8 cellular contexts compared by ENCODE assay signal in the genomic region with DNA sequence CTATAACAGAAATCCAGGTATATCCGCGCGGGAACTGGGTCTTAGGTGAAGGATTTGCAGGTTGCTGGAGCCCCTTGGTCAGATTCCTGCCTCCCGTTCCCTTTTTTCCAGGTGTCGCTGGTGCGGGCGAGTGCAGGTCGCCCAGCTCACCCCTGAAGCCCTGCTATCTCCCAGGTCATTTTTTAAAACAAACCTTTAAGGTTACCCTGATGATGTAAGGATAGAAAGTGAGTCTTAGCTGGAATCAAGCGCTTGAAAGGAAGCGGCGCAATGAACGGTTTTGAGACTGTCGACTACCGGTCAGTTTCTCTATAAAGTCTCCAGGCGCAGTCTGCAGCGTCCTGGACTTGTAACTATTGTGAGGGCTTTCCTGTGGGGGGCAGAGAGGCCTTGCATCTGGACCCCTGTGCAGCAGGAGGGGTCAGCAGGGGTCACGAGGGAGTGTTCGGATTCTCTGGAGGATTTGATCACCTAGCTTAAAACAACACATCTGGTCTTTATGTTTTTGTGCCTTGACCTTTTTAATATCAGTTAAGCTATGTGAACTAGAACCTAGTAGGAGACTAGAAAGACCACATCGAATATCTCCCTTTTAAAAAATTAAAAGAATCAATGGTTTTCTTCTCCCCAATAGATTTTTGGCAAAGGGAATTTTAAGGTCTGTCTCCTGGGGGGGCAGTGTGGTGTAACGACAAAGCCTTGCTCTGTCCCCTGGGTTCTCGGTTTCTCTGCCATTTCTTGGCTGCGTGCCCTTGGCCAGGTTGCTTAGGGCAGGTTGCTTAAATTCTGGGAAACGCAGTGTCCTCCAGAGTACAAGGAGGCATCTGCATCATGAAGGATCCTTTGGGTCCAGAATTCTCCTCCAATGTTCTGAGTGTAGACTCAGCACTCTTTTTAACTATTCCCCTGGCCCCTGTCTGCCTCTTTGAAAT. TPM values are rescaled to one million over a fixed set of nuclear protein-coding genes. Genes with fewer than 3 reads are reported as not detected.
DNase-seq lines count a peak whose midpoint lies in the region; ATAC-seq and TF ChIP-seq lines count a peak whose summit lies in the region.

No MANE protein-coding gene starts in this region.

- H3K27ac Mint-ChIP-seq in activated T-helper 2 cell treated with anti-CD3 and anti-CD28 coated beads, Interferon-gamma antibody, Interleukin-2, Interleukin-4, amounts not matched to agents 10 μg/mL and 5 μg/mL and 100 μg/mL, durations not matched to agents 14 hours and 24 hours and 36 hours, result no peak overlapping the region

- peak overlapping the region; percentile 82 for H2AFZ ChIP-seq in smooth muscle cell (ENCODE audit: low read depth)

- no peaks in the 10 kb centered on the region for H3K36me3 Mint-ChIP-seq in activated T-helper 2 cell treated with anti-CD3 and anti-CD28 coated beads, Interferon-gamma antibody, Interleukin-2, Interleukin-4, amounts not matched to agents 10 μg/mL and 5 μg/mL and 100 μg/mL, durations not matched to agents 14 hours and 24 hours and 36 hours (ENCODE audit: low read depth)

- peaks cover 5% of the 10 kb centered on the region for H3F3A ChIP-seq in smooth muscle cell (ENCODE audit: low read depth)

- peaks cover 65% of the 10 kb centered on the region for H3K27me3 Mint-ChIP-seq in activated T-helper 2 cell treated with anti-CD3 and anti-CD28 coated beads, Interferon-gamma antibody, Interleukin-2, Interleukin-4, amounts not matched to agents 10 μg/mL and 5 μg/mL and 100 μg/mL, durations not matched to agents 14 hours and 24 hours and 36 hours (ENCODE audit: low read depth)

- ATAC-seq in Right ventricle myocardium superior (ENCODE audit: poor library complexity) (peak; percentile 37), HG03432 (IDR thresholded peaks at IDR 0.05; ENCODE audit: unreplicated experiment) (no peak)

- H3K79me2 ChIP-seq in smooth muscle cell (ENCODE audit: low read depth), result no peaks in the 10 kb centered on the region

- H3K4me1 ChIP-seq in iPS-18a (ENCODE audit: control insufficient read depth, low read depth, low read length), result peaks cover 16% of the 10 kb centered on the region
- H3K4me1 ChIP-seq in smooth muscle cell (ENCODE audit: low read depth), result peaks cover 20% of the 10 kb centered on the region

- WGBS in smooth muscle cell (ENCODE audit: low lambda C conversion rate), result 13% methylated on average over 23 of the region's 23 CpGs

- peaks cover 59% of the 10 kb centered on the region for H3K27me3 ChIP-seq in iPS-18a (ENCODE audit: control insufficient read depth, insufficient read depth, low read length)
- H3K27me3 ChIP-seq in smooth muscle cell (ENCODE audit: low read depth), result peaks cover 27% of the 10 kb centered on the region

- no peaks in the 10 kb centered on the region for H4K20me1 ChIP-seq in smooth muscle cell (ENCODE audit: low read depth)

- H3K9ac ChIP-seq in iPS-18a (ENCODE audit: low read length) (peak overlapping the region; percentile 77), smooth muscle cell (ENCODE audit: low read depth) (no peak overlapping the region)

- no peak for TF ChIP-seq CTCF in smooth muscle cell (IDR thresholded peaks at IDR 0.05; ENCODE audit: borderline replicate concordance, insufficient read depth, poor library complexity, severe bottlenecking)

- intact Hi-C loops in Right ventricle myocardium superior (cut with DNase I), result no loop called here
- intact Hi-C loops in cardiac septum (cut with DNase I), result no loop called here
- intact Hi-C loops in activated T-helper 2 cell treated with anti-CD3 and anti-CD28 coated beads, Interferon-gamma antibody, Interleukin-2, Interleukin-4, amounts not matched to agents 10 μg/mL and 5 μg/mL and 100 μg/mL, durations not matched to agents 14 hours and 24 hours and 36 hours (cut with micrococcal nuclease), result loop anchor here (5.0 to 10.0 kb wide), 2 partner anchors 115 to 552 kb away; no protein-coding TSS in a partner anchor

- no peak for DNase-seq in Right ventricle myocardium superior
- DNase-seq in cardiac septum (ENCODE audit: low spot score), result no peak
- no peak for DNase-seq in activated T-helper 2 cell treated with anti-CD3 and anti-CD28 coated beads, Interferon-gamma antibody, Interleukin-2, Interleukin-4, amounts not matched to agents 10 μg/mL and 5 μg/mL and 100 μg/mL, durations not matched to agents 14 hours and 24 hours and 36 hours (ENCODE audit: low spot score)
- DNase-seq in smooth muscle cell (lab: John Stamatoyannopoulos, UW; ENCODE audit: unreplicated experiment), result no peak
- no peak for DNase-seq in cortex of kidney (lab: John Stamatoyannopoulos, UW)
- DNase-seq in NCI-H82 treated with DMSO at 0.1 percent for 48 hours (lab: John Stamatoyannopoulos, UW; ENCODE audit: unreplicated experiment), result no peak

- H3K4me3 ChIP-seq in iPS-18a (ENCODE audit: low read length), result peak overlapping the region; percentile 82
- H3K4me3 ChIP-seq in smooth muscle cell, result peak overlapping the region; percentile 60

- peak overlapping the region; percentile 93 for H3K4me2 ChIP-seq in smooth muscle cell

- H3K27ac ChIP-seq in iPS-18a (ENCODE audit: low read length) (no peak overlapping the region), smooth muscle cell (ENCODE audit: low read depth) (no peak overlapping the region)

- peak overlapping the region; percentile 74 for H3K4me3 Mint-ChIP-seq in activated T-helper 2 cell treated with anti-CD3 and anti-CD28 coated beads, Interferon-gamma antibody, Interleukin-2, Interleukin-4, amounts not matched to agents 10 μg/mL and 5 μg/mL and 100 μg/mL, durations not matched to agents 14 hours and 24 hours and 36 hours (ENCODE audit: low read depth)

- H3K36me3 ChIP-seq in iPS-18a (ENCODE audit: control insufficient read depth, low read depth, low read length), result no peaks in the 10 kb centered on the region
- no peaks in the 10 kb centered on the region for H3K36me3 ChIP-seq in smooth muscle cell (ENCODE audit: low read depth)

- H3K9me3 ChIP-seq in iPS-18a (ENCODE audit: control insufficient read depth, low read depth, low read length) (no peaks in the 10 kb centered on the region), smooth muscle cell (replicated peaks; ENCODE audit: low read depth) (no peaks in the 10 kb centered on the region)

- H3K9me3 Mint-ChIP-seq in activated T-helper 2 cell treated with anti-CD3 and anti-CD28 coated beads, Interferon-gamma antibody, Interleukin-2, Interleukin-4, amounts not matched to agents 10 μg/mL and 5 μg/mL and 100 μg/mL, durations not matched to agents 14 hours and 24 hours and 36 hours, result no peaks in the 10 kb centered on the region

- H3K4me1 Mint-ChIP-seq in activated T-helper 2 cell treated with anti-CD3 and anti-CD28 coated beads, Interferon-gamma antibody, Interleukin-2, Interleukin-4, amounts not matched to agents 10 μg/mL and 5 μg/mL and 100 μg/mL, durations not matched to agents 14 hours and 24 hours and 36 hours (ENCODE audit: low read depth), result peaks cover 8% of the 10 kb centered on the region

RNA-seq across cellular contexts. Expression of a gene that starts 1.7 kb away (rescaled TPM):
- total RNA-seq in Right ventricle myocardium superior (1.6 TPM), cardiac septum (2.3 TPM), smooth muscle cell (6.0 and 7.0 TPM in 2 replicates)
- total RNA-seq in activated T-helper 2 cell treated with anti-CD3 and anti-CD28 coated beads, Interferon-gamma antibody, Interleukin-2, Interleukin-4, amounts not matched to agents 10 μg/mL and 5 μg/mL and 100 μg/mL, durations not matched to agents 14 hours and 24 hours and 36 hours, result 0.28 and 0.55 TPM in 2 replicates
- 1.9 and 3.2 TPM in 2 replicates for polyA plus RNA-seq in smooth muscle cell
